Comparison of ENCODE assay signal across 1 cellular context in genomic region chr11:65864758-65865471, GRCh38.
TF ChIP-seq lines count a peak whose summit lies in the region.

No MANE protein-coding gene starts in this region.

TF ChIP-seq in HepG2, 621 proteins besides CTCF, POLR2A, EP300 and RAD21:
- TF ChIP-seq NR2F6 (IDR thresholded peaks at IDR 0.05), result no peak
- TF ChIP-seq NR2F6 (CRISPR knock-in tag; IDR thresholded peaks at IDR 0.05), result no peak
- no peak for TF ChIP-seq HDAC1 (CRISPR knock-in tag; IDR thresholded peaks at IDR 0.05)
- no peak for TF ChIP-seq NRL (CRISPR knock-in tag; IDR thresholded peaks at IDR 0.05; ENCODE audit: borderline replicate concordance)
- no peak for TF ChIP-seq NFATC3 (CRISPR knock-in tag; IDR thresholded peaks at IDR 0.05)
- no peak for TF ChIP-seq CCDC6 (CRISPR knock-in tag; IDR thresholded peaks at IDR 0.05)
- TF ChIP-seq ZNF451 (CRISPR knock-in tag; IDR thresholded peaks at IDR 0.05), result no peak
- TF ChIP-seq JUNB (CRISPR knock-in tag; IDR thresholded peaks at IDR 0.05; ENCODE audit: borderline replicate concordance), result no peak
- TF ChIP-seq TARDBP (CRISPR knock-in tag; IDR thresholded peaks at IDR 0.05), result no peak
